In genomic region chr2:172943992-172944793, GRCh38 we compare ENCODE assay signal across 12 cellular contexts.
DNase-seq lines count a peak whose midpoint lies in the region; ATAC-seq and TF ChIP-seq lines count a peak whose summit lies in the region.
"Had no signal": no experiment of that assay in that cellular context is flagged by ENCODE, and none has a peak within 500 bp of the region (broad histone marks: within the 10 kb centered on the region; RNA-seq: fewer than 3 reads in every experiment).

No MANE protein-coding gene starts in this region.

- peaks cover 2% of the 10 kb centered on the region for H3K27me3 Mint-ChIP-seq in activated CD4-positive, alpha-beta T cell treated with anti-CD3 and anti-CD28 coated beads for 36 hours
- no peaks in the 10 kb centered on the region for H3K27me3 Mint-ChIP-seq in activated naive CD8-positive, alpha-beta T cell treated with anti-CD3 and anti-CD28 coated beads, Interleukin-2, amount 10 ng/mL, durations not matched to agents 7 days and 5 days
- H3K27me3 Mint-ChIP-seq in type B pancreatic cell = no peaks in the 10 kb centered on the region

- intact Hi-C loops in activated CD4-positive, alpha-beta T cell treated with anti-CD3 and anti-CD28 coated beads for 36 hours (cut with DNase I, micrococcal nuclease) = no loop called here

- CTCF ChIA-PET in activated CD4-positive, alpha-beta T cell treated with anti-CD3 and anti-CD28 coated beads for 36 hours (lab: Charles Lee) = interaction anchor here (0.8 to 1.0 kb wide), 3 partner anchors 10 to 41 kb away, joined by 3 to 4 read pairs (median 4); no protein-coding TSS in a partner anchor

- peak overlapping the region; percentile 80 for H3K27ac Mint-ChIP-seq in activated CD4-positive, alpha-beta T cell treated with anti-CD3 and anti-CD28 coated beads for 36 hours
- peak overlapping the region; percentile 53 for H3K27ac Mint-ChIP-seq in activated naive CD8-positive, alpha-beta T cell treated with anti-CD3 and anti-CD28 coated beads, Interleukin-2, amount 10 ng/mL, durations not matched to agents 7 days and 5 days
- no peak overlapping the region for H3K27ac Mint-ChIP-seq in type B pancreatic cell

- TF ChIP-seq CTCF in type B pancreatic cell (conservative IDR thresholded peaks at IDR 0.05) = no peak

- DNase-seq in activated CD4-positive, alpha-beta T cell treated with anti-CD3 and anti-CD28 coated beads for 36 hours = no peak
- no peak for DNase-seq in activated CD4-positive, alpha-beta T cell treated with anti-CD3 and anti-CD28 coated beads for 48 hours
- peak; percentile 48 for DNase-seq in M059J (ENCODE audit: low read depth)
- no peak for DNase-seq in activated naive CD8-positive, alpha-beta T cell treated with anti-CD3 and anti-CD28 coated beads, Interleukin-2, amount 10 ng/mL, durations not matched to agents 7 days and 5 days
- DNase-seq in renal cortical epithelial cell (ENCODE audit: low read depth) = peak; percentile 35
- DNase-seq in type B pancreatic cell (ENCODE audit: extremely low spot score, unreplicated experiment) = no peak
- DNase-seq in ecto neural progenitor cell (ENCODE audit: low spot score) = no peak
- DNase-seq: COR-L47; right cardiac atrium; SJCRH30; stimulated activated CD4-positive, alpha-beta T cell treated with anti-CD3 and anti-CD28 coated beads, Interleukin-1b, Interleukin-23, amount 100 ng/mL, for 48 hours had no signal

- peak; percentile 30 for ATAC-seq in activated CD4-positive, alpha-beta T cell treated with anti-CD3 and anti-CD28 coated beads for 36 hours
- ATAC-seq in activated naive CD8-positive, alpha-beta T cell treated with anti-CD3 and anti-CD28 coated beads, Interleukin-2, amount 10 ng/mL, durations not matched to agents 7 days and 5 days (ENCODE audit: low read depth) = no peak
- no peak for ATAC-seq in HG03039 (IDR thresholded peaks at IDR 0.05; ENCODE audit: unreplicated experiment)
- ATAC-seq: right cardiac atrium had no signal

- peak overlapping the region; percentile 29 for H3K4me3 Mint-ChIP-seq in activated CD4-positive, alpha-beta T cell treated with anti-CD3 and anti-CD28 coated beads for 36 hours
- peak overlapping the region; percentile 53 for H3K4me3 Mint-ChIP-seq in activated naive CD8-positive, alpha-beta T cell treated with anti-CD3 and anti-CD28 coated beads, Interleukin-2, amount 10 ng/mL, durations not matched to agents 7 days and 5 days
- no peak overlapping the region for H3K4me3 Mint-ChIP-seq in type B pancreatic cell

- peaks cover 12% of the 10 kb centered on the region for H3K9me3 Mint-ChIP-seq in activated CD4-positive, alpha-beta T cell treated with anti-CD3 and anti-CD28 coated beads for 36 hours (ENCODE audit: low read depth)
- peaks cover 15% of the 10 kb centered on the region for H3K9me3 Mint-ChIP-seq in activated naive CD8-positive, alpha-beta T cell treated with anti-CD3 and anti-CD28 coated beads, Interleukin-2, amount 10 ng/mL, durations not matched to agents 7 days and 5 days
- no peaks in the 10 kb centered on the region for H3K9me3 Mint-ChIP-seq in type B pancreatic cell

- peaks cover 24% of the 10 kb centered on the region for H3K4me1 Mint-ChIP-seq in activated CD4-positive, alpha-beta T cell treated with anti-CD3 and anti-CD28 coated beads for 36 hours
- H3K4me1 Mint-ChIP-seq in activated naive CD8-positive, alpha-beta T cell treated with anti-CD3 and anti-CD28 coated beads, Interleukin-2, amount 10 ng/mL, durations not matched to agents 7 days and 5 days = peaks cover 19% of the 10 kb centered on the region
- H3K4me1 Mint-ChIP-seq in type B pancreatic cell (ENCODE audit: unreplicated experiment) = no peaks in the 10 kb centered on the region

- POLR2A ChIA-PET in activated CD4-positive, alpha-beta T cell treated with anti-CD3 and anti-CD28 coated beads for 36 hours (lab: Charles Lee) = interaction anchor here (0.6 kb wide), 1 partner anchor 366 kb away, joined by 3 read pairs; no protein-coding TSS in a partner anchor
- POLR2A ChIA-PET in activated naive CD8-positive, alpha-beta T cell treated with anti-CD3 and anti-CD28 coated beads, Interleukin-2, amount 10 ng/mL, durations not matched to agents 7 days and 5 days (lab: Charles Lee) = no interaction called here

- peaks cover 4% of the 10 kb centered on the region for H3K36me3 Mint-ChIP-seq in activated CD4-positive, alpha-beta T cell treated with anti-CD3 and anti-CD28 coated beads for 36 hours (ENCODE audit: low read depth)
- no peaks in the 10 kb centered on the region for H3K36me3 Mint-ChIP-seq in activated naive CD8-positive, alpha-beta T cell treated with anti-CD3 and anti-CD28 coated beads, Interleukin-2, amount 10 ng/mL, durations not matched to agents 7 days and 5 days
- H3K36me3 Mint-ChIP-seq in type B pancreatic cell = no peaks in the 10 kb centered on the region

Comparison
In these comparisons a context has a peak if more than half of its experiments do, and no peak if none do; other contexts are left out.
1. DNase-seq: peak in M059J (single experiment) and renal cortical epithelial cell (single experiment); none in activated CD4-positive, alpha-beta T cell treated with anti-CD3 and anti-CD28 coated beads for 36 hours (single experiment), activated CD4-positive, alpha-beta T cell treated with anti-CD3 and anti-CD28 coated beads for 48 hours (single experiment), activated naive CD8-positive, alpha-beta T cell treated with anti-CD3 and anti-CD28 coated beads, Interleukin-2, amount 10 ng/mL, durations not matched to agents 7 days and 5 days (single experiment), type B pancreatic cell (single experiment) and ecto neural progenitor cell (single experiment).